In genomic region chr1:113895084-113895483, GRCh38 we compare ENCODE assay signal across 23 cellular contexts. TPM values are rescaled to one million over a fixed set of nuclear protein-coding genes. Genes with fewer than 3 reads are reported as not detected.
"Had no signal": no experiment of that assay in that cellular context is flagged by ENCODE, and none has a peak within 500 bp of the region (broad histone marks: within the 10 kb centered on the region; RNA-seq: fewer than 3 reads in every experiment).

No MANE protein-coding gene starts in this region.

- H3K27ac Mint-ChIP-seq: activated naive CD4-positive, alpha-beta T cell treated with anti-CD3 and anti-CD28 coated beads, Interleukin-2, amount 10 ng/mL, durations not matched to agents 7 days and 5 days; activated T-helper 2 cell treated with anti-CD3 and anti-CD28 coated beads, Interferon-gamma antibody, Interleukin-2, Interleukin-4, amounts not matched to agents 10 μg/mL and 5 μg/mL and 100 μg/mL, durations not matched to agents 14 hours and 24 hours and 36 hours; dendritic cell treated with granulocyte-macrophage colony-stimulating factor and Interleukin-4, amounts not matched to agents 40 ng/mL and 50 ng/mL, for 4 days; nephron had no signal

- H3K27me3 ChIP-seq: adrenal gland, gastrocnemius medialis, heart left ventricle, tibial artery had no signal

- FAIRE-seq: bronchial epithelial cell, TTC549 had no signal

- H3K27me3 Mint-ChIP-seq: activated naive CD4-positive, alpha-beta T cell treated with anti-CD3 and anti-CD28 coated beads, Interleukin-2, amount 10 ng/mL, durations not matched to agents 7 days and 5 days; dendritic cell treated with granulocyte-macrophage colony-stimulating factor and Interleukin-4, amounts not matched to agents 40 ng/mL and 50 ng/mL, for 4 days had no signal

- H3K4me1 Mint-ChIP-seq: nephron had no signal

- H3K9me3 Mint-ChIP-seq: activated naive CD4-positive, alpha-beta T cell treated with anti-CD3 and anti-CD28 coated beads, Interleukin-2, amount 10 ng/mL, durations not matched to agents 7 days and 5 days; activated T-helper 2 cell treated with anti-CD3 and anti-CD28 coated beads, Interferon-gamma antibody, Interleukin-2, Interleukin-4, amounts not matched to agents 10 μg/mL and 5 μg/mL and 100 μg/mL, durations not matched to agents 14 hours and 24 hours and 36 hours; dendritic cell treated with granulocyte-macrophage colony-stimulating factor and Interleukin-4, amounts not matched to agents 40 ng/mL and 50 ng/mL, for 4 days; nephron had no signal

- DNase-seq: activated CD4-positive, alpha-beta T cell treated with anti-CD3 and anti-CD28 coated beads, Interleukin-2, amount 50 U/mL, for 4 hours; activated naive CD4-positive, alpha-beta T cell treated with anti-CD3 and anti-CD28 coated beads, Interleukin-2, amount 10 ng/mL, durations not matched to agents 7 days and 5 days; adrenal gland; effector CD8-positive, alpha-beta T cell; gastrocnemius medialis; heart left ventricle; kidney glomerular epithelial cell; left ventricle myocardium inferior; mucosa of descending colon; occipital lobe; stimulated activated CD4-positive, alpha-beta T cell treated with anti-CD3 and anti-CD28 coated beads, Interleukin-12 subunit alpha, Interleukin-12 subunit beta, amount 100 ng/mL, for 4 hours; stimulated activated CD4-positive, alpha-beta T cell treated with anti-CD3 and anti-CD28 coated beads, Interleukin-1b, Interleukin-23, amount 100 ng/mL, for 48 hours; stimulated activated CD8-positive, alpha-beta memory T cell treated with anti-CD3 and anti-CD28 coated beads, Interleukin-4, amount 100 ng/mL, for 48 hours; stimulated activated naive CD4-positive, alpha-beta T cell treated with Interleukin-2 at 50 U/mL for 16 hours; SW 1271; tibial artery had no signal

- H3K4me3 ChIP-seq: adrenal gland, gastrocnemius medialis, heart left ventricle, left ventricle myocardium inferior, mucosa of descending colon, tibial artery had no signal

- H3K4me1 ChIP-seq: gastrocnemius medialis had no signal

- H3K9me3 ChIP-seq: adrenal gland, gastrocnemius medialis, heart left ventricle, left ventricle myocardium inferior, mucosa of descending colon, tibial artery had no signal

- ATAC-seq: esophagus mucosa, gastrocnemius medialis, heart left ventricle, mucosa of descending colon had no signal

- H3K4me3 Mint-ChIP-seq: activated naive CD4-positive, alpha-beta T cell treated with anti-CD3 and anti-CD28 coated beads, Interleukin-2, amount 10 ng/mL, durations not matched to agents 7 days and 5 days; dendritic cell treated with granulocyte-macrophage colony-stimulating factor and Interleukin-4, amounts not matched to agents 40 ng/mL and 50 ng/mL, for 4 days; nephron had no signal

- H3K27ac ChIP-seq: adrenal gland, gastrocnemius medialis, heart left ventricle, left ventricle myocardium inferior, tibial artery had no signal

RNA-seq across cellular contexts. Expression of gene BCL2L15, which starts 7.7 kb away (rescaled TPM):
- total RNA-seq: left ventricle myocardium inferior had no signal

RNA-seq across cellular contexts. Expression of gene PTPN22, which starts 23.6 kb away (rescaled TPM):
- total RNA-seq: chondrocyte had no signal
